In the genomic region with DNA sequence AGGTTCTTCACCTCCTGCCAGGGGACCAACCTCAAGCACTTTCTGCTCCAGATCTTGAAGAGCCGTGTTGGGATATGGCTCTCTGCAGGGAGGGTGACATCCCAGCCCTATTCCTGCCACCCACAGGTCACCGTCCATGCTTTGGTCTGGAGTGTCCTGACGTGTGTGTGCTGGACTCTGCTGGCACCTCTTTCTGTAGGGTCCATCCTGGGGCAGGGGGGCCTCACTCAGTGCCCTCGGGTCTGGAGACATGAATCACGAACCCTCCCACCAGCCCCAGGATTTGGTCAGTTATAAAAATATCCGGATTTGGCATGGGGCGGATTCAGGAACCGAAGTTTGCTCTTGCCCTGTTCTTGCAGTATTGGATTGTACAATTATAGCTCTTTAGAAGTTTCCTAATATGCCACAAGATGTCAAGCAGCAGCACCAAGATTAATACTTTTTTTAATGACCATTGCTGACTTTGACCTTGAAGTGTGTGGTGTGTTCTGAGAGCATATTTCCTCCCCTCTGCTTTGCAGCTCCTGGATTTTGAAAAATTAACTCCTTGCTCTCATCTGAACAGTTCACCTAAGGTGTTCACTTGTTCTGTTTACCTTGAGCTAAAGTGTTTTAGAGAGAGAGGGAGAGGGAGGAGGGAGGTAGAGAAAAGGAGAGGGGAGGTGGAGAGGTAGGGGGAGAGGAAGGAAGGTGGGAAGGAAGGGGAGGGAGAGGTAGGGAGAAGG, we compare ENCODE assay signal across 24 cellular contexts.
"Had no signal": no experiment of that assay in that cellular context is flagged by ENCODE, and none has a peak within 500 bp of the region (broad histone marks: within the 10 kb centered on the region; RNA-seq: fewer than 3 reads in every experiment).

No MANE protein-coding gene starts in this region.

- H3K36me3 ChIP-seq: brain microvascular endothelial cell, left ventricle myocardium inferior, sigmoid colon, transverse colon, uterus had no signal

- H3K9me3 ChIP-seq: sigmoid colon, transverse colon, uterus had no signal

- H3K4me3 ChIP-seq: left ventricle myocardium inferior, sigmoid colon, smooth muscle cell, transverse colon, uterus had no signal

- DNase-seq: activated CD4-positive, alpha-beta memory T cell treated with anti-CD3 and anti-CD28 coated beads, Interleukin-2, amount 10 ng/mL, durations not matched to agents 7 days and 5 days; activated CD4-positive, alpha-beta T cell treated with anti-CD3 and anti-CD28 coated beads, Interleukin-2, amount 10 ng/mL, durations not matched to agents 24 days and 14 days; activated CD8-positive, alpha-beta memory T cell treated with anti-CD3 and anti-CD28 coated beads, Interleukin-2, amount 10 ng/mL, durations not matched to agents 7 days and 5 days; activated gamma-delta T cell; activated naive CD4-positive, alpha-beta T cell treated with anti-CD3 and anti-CD28 coated beads, Interleukin-2, amount 50 U/mL, for 16 hours; activated naive CD8-positive, alpha-beta T cell treated with anti-CD3 and anti-CD28 coated beads, Interleukin-2, amount 50 U/mL, for 24 hours; activated T-cell treated with anti-CD3 and anti-CD28 coated beads for 4 hours; anterior cingulate cortex; brain microvascular endothelial cell; caudate nucleus; effector CD4-positive, alpha-beta T cell; erythroblast; foreskin keratinocyte; left ventricle myocardium inferior; nephron progenitor cell; sigmoid colon; stimulated activated CD4-positive, alpha-beta T cell treated with anti-CD3 and anti-CD28 coated beads, Interleukin-15, amount 100 ng/mL, for 24 hours; T1000; transverse colon; uterus had no signal

- H3K27me3 ChIP-seq: brain microvascular endothelial cell, foreskin keratinocyte, sigmoid colon, transverse colon, uterus had no signal

- H3K27ac ChIP-seq: brain microvascular endothelial cell, foreskin keratinocyte, left ventricle myocardium inferior, sigmoid colon, transverse colon, uterus had no signal

- H3K4me2 ChIP-seq: smooth muscle cell had no signal

- ATAC-seq: activated CD4-positive, CD25-positive, alpha-beta regulatory T cell treated with anti-CD3 and anti-CD28 coated beads, Interleukin-2, amount 50 U/mL, for 24 hours; activated CD8-positive, alpha-beta memory T cell treated with anti-CD3 and anti-CD28 coated beads, Interleukin-2, amount 10 ng/mL, durations not matched to agents 7 days and 5 days; activated naive CD8-positive, alpha-beta T cell treated with anti-CD3 and anti-CD28 coated beads, Interleukin-2, amount 50 U/mL, for 24 hours; foreskin keratinocyte; stimulated activated memory B cell treated with anti-CD40 and anti-IgM and Interleukin-4, amounts not matched to agents 10 μg/mL and 1 μg/mL and 100 μg/mL, for 72 hours had no signal

- FAIRE-seq: endometrium had no signal

- H3K4me1 ChIP-seq: foreskin keratinocyte, left ventricle myocardium inferior, sigmoid colon, transverse colon, uterus had no signal
